ENCODE assay signal across 19 cellular contexts in the genomic region with DNA sequence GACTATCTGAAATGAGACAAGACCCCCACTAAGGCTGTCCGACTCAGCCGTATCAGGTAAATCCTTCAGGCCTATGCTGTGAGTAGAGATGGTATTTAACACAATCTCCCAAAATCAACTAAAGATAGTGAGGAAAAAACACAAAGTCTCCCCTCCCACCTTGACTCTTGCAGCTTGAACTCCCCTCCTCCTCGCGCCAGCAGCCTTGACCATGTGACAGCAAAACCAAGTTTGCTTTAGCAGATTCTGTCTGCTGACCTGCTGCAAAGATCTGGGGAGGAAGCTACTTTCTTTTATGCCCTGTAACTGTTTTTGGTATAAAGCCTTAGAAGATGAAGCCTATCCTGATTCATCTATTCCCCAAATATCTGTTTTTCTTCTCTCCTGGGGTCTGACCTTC.
"Had no signal": no experiment of that assay in that cellular context is flagged by ENCODE, and none has a peak within 500 bp of the region (broad histone marks: within the 10 kb centered on the region; RNA-seq: fewer than 3 reads in every experiment).

No MANE protein-coding gene starts in this region.

- DNase-seq: IMR-90; Kasumi-1; KG1; MM.1S; NCI-H1048; NCI-H1105; NCI-H1694; NCI-H187 treated with DMSO at 0.1 percent for 48 hours; NCI-H2171 treated with DMSO at 0.1 percent for 48 hours; NCI-H345; NCI-H510A treated with DMSO at 0.1 percent for 48 hours; NCI-H82; NK-92 treated with Interleukin-12 subunit alpha and Interleukin-12 subunit beta, amount 100 ng/mL, for 24 hours; PC-3; SHP77 treated with DMSO at 0.1 percent for 48 hours; SJCRH30 had no signal

- ATAC-seq: HepG2, Panc1, PC-3, SK-N-SH treated with all-trans-retinoic acid at 6 μM for 48 hours had no signal
